In genomic region chr21:17613242-17613676, GRCh38 we compare ENCODE assay signal across 8 cellular contexts. TPM values are rescaled to one million over a fixed set of nuclear protein-coding genes. Genes with fewer than 3 reads are reported as not detected.
A peak's percentile ranks its signal among the peaks of the same experiment; 100 is the strongest.
DNase-seq lines count a peak whose midpoint lies in the region; ATAC-seq and TF ChIP-seq lines count a peak whose summit lies in the region.

No MANE protein-coding gene starts in this region.

- TF ChIP-seq POLR2A in lower leg skin (IDR thresholded peaks at IDR 0.05) (no peak), suprapubic skin (IDR thresholded peaks at IDR 0.05) (no peak)

- no peak for TF ChIP-seq EP300 in suprapubic skin (IDR thresholded peaks at IDR 0.05)

- H3K4me1 ChIP-seq in colonic mucosa (peaks cover 1% of the 10 kb centered on the region), suprapubic skin (peaks cover 26% of the 10 kb centered on the region)

- peak; percentile 2 for ATAC-seq in GM18517 (IDR thresholded peaks at IDR 0.05; ENCODE audit: unreplicated experiment)
- no peak for ATAC-seq in HG03571 (IDR thresholded peaks at IDR 0.05; ENCODE audit: unreplicated experiment)

- H3K27ac ChIP-seq in colonic mucosa (peak overlapping the region; percentile 78), suprapubic skin (peak overlapping the region; percentile 97)

- DNase-seq in AG08396 (ENCODE audit: low spot score) (peak; percentile 18), RPMI8226 (peak; percentile 28), colonic mucosa (peak; percentile 41), lower leg skin (ENCODE audit: low spot score in 2 of 2) (peak; percentile 52 to 91), suprapubic skin (ENCODE audit: low spot score in 2 of 2) (peak in 1 of 2 donors; percentile 77), RKO (ENCODE audit: low spot score) (no peak)

- H3K36me3 ChIP-seq in colonic mucosa (no peaks in the 10 kb centered on the region), suprapubic skin (no peaks in the 10 kb centered on the region)

- TF ChIP-seq CTCF in colonic mucosa (IDR thresholded peaks at IDR 0.05) (no peak), lower leg skin (IDR thresholded peaks at IDR 0.05) (no peak), suprapubic skin (IDR thresholded peaks at IDR 0.05) (no peak)

- intact Hi-C loops in colonic mucosa (cut with DNase I) (no loop called here), lower leg skin (cut with DNase I; ENCODE audit: low total_unique reads) (no loop called here)

- H3K4me3 ChIP-seq in colonic mucosa (peak overlapping the region; percentile 65), lower leg skin (ENCODE audit: low read depth, poor library complexity, severe bottlenecking) (peak overlapping the region; percentile 68), suprapubic skin (peak overlapping the region; percentile 98)

- no peaks in the 10 kb centered on the region for H3K27me3 ChIP-seq in colonic mucosa
- H3K27me3 ChIP-seq in suprapubic skin = no peaks in the 10 kb centered on the region

- WGBS in lower leg skin, 2 donors = 22% methylated on average over 16 of the region's 16 CpGs
- 23% methylated on average over 13 of the region's 16 CpGs for WGBS in suprapubic skin

- H3K9me3 ChIP-seq in colonic mucosa (no peaks in the 10 kb centered on the region), suprapubic skin (no peaks in the 10 kb centered on the region)

- H3K9ac ChIP-seq in colonic mucosa (ENCODE audit: low read depth in 2 of 2, low read length in 2 of 2) = peak overlapping the region; percentile 71 to 95

RNA-seq across cellular contexts. Expression of gene BTG3, which starts 0.6 kb away (rescaled TPM):
- 10 to 100 TPM; 27.3 to 31.1 TPM for total RNA-seq in colonic mucosa
- 10 to 100 TPM; 43.0 to 88.3 (median 57.3) TPM for total RNA-seq in lower leg skin
- total RNA-seq in suprapubic skin = 10 to 100 TPM; 50.4 to 81.5 (median 72.4) TPM
